ENCODE assay signal across 8 cellular contexts in the genomic region with DNA sequence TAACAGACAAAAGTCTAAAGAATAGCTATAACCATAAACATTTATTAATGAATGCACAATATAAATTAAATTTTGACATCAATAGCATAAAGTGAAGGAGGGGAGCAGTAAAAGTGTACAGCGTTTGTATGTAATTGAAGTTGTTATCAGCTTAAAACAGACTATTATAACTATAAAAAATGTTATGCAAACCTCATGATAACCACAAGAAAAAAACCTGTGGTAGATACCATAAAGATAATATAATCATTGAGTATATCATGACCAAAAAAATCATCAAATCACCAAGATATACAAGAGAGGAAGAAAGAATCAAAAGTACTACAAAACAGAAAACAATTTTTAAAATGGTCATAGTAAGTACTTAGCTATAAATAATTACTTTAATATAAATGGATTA.
"Had no signal": no experiment of that assay in that cellular context is flagged by ENCODE, and none has a peak within 500 bp of the region (broad histone marks: within the 10 kb centered on the region; RNA-seq: fewer than 3 reads in every experiment).

No MANE protein-coding gene starts in this region.

- H3K27ac ChIP-seq: HL-60 had no signal

- DNase-seq: H9, HCEC 1CT, KBM-7 had no signal

- H3K4me3 ChIP-seq: GM23338 had no signal

- FAIRE-seq: H1, H54, HepG2 had no signal
